19 cellular contexts compared by ENCODE assay signal in genomic region chr14:23171251-23171975, GRCh38. TPM values are rescaled to one million over a fixed set of nuclear protein-coding genes. Genes with fewer than 3 reads are reported as not detected.
DNase-seq lines count a peak whose midpoint lies in the region; ATAC-seq lines count a peak whose summit lies in the region.
"Had no signal": no experiment of that assay in that cellular context is flagged by ENCODE, and none has a peak within 500 bp of the region (broad histone marks: within the 10 kb centered on the region; RNA-seq: fewer than 3 reads in every experiment).

No MANE protein-coding gene starts in this region.

- ATAC-seq in GM21576 (IDR thresholded peaks at IDR 0.05; ENCODE audit: unreplicated experiment): no peak
- ATAC-seq: GM23338, T-helper 17 cell had no signal

- DNase-seq in M059J (ENCODE audit: low read depth) (peak; percentile 42), caudate nucleus (lab: John Stamatoyannopoulos, UW) (no peak), HUDEP-2 (lab: John Stamatoyannopoulos, UW; ENCODE audit: unreplicated experiment in 76 of 76) (no peak), ACHN (no peak)
- DNase-seq in stimulated activated CD4-positive, alpha-beta T cell treated with anti-CD3 and anti-CD28 coated beads, Interleukin-4, amount 100 ng/mL, for 4 hours: no peak
- DNase-seq: activated CD4-positive, alpha-beta T cell treated with anti-CD3 and anti-CD28 coated beads for 48 hours; activated T-cell treated with anti-CD3 and anti-CD28 coated beads, Interleukin-2, amount 50 U/mL, for 24 hours; NCI-H1694 treated with DMSO at 0.1 percent for 48 hours; NCI-H526; stimulated activated CD4-positive, alpha-beta T cell treated with anti-CD3 and anti-CD28 coated beads, Interleukin-2, amount 100 ng/mL, for 48 hours; T-helper 17 cell had no signal

- no peaks in the 10 kb centered on the region for H3K36me3 ChIP-seq in mesodermal cell (ENCODE audit: control insufficient read depth, insufficient read depth, low read length)
- H3K36me3 ChIP-seq: adrenal gland had no signal

- no peak overlapping the region for H3K4me3 ChIP-seq in mesodermal cell (ENCODE audit: extremely low read depth, insufficient read depth, low read length, poor library complexity, severe bottlenecking)
- H3K4me3 ChIP-seq: adrenal gland, GM23338 had no signal

- peak overlapping the region; percentile 3 for H3K27ac ChIP-seq in caudate nucleus (ENCODE audit: low read depth, low read length)
- H3K27ac ChIP-seq in mesodermal cell (ENCODE audit: low read depth, low read length, severe bottlenecking): peak overlapping the region; percentile 43
- H3K27ac ChIP-seq: KMS-11 had no signal

- H3K9me3 ChIP-seq in mesodermal cell (ENCODE audit: control insufficient read depth, low read length): no peaks in the 10 kb centered on the region
- H3K9me3 ChIP-seq: adrenal gland had no signal

- in situ Hi-C loops in ACHN (cut with HindIII; ENCODE audit: low pct_ligation_motif_present, low pct_unique_long_range_greater_than_20kb, low sequenced_read_pairs): no loop called here

- WGBS in mesodermal cell (ENCODE audit: insufficient coverage in 2 of 2), 2 experiments: 77 to 82% methylated on average over 6 to 7 of the region's 7 CpGs

- peaks cover 14% of the 10 kb centered on the region for H3K4me1 ChIP-seq in mesodermal cell (ENCODE audit: control insufficient read depth, insufficient read depth, low read length, poor library complexity, severe bottlenecking)

RNA-seq across cellular contexts. Expression of gene SLC7A8, which starts 12.0 kb away (rescaled TPM):
- 3.0 and 4.0 TPM in 2 replicates for total RNA-seq in M059J (2014; rRNA removed; shearing (Covaris generic))
- polyA plus RNA-seq in mesodermal cell (2013, experiment 1 of 2): 36.1 TPM
- polyA plus RNA-seq in mesodermal cell (2013, experiment 2 of 2): 31.8 TPM

RNA-seq across cellular contexts. Expression of gene CEBPE, which starts 52.4 kb away (rescaled TPM):
- not detected in 2 replicates for total RNA-seq in M059J (2014; rRNA removed; shearing (Covaris generic))
- not detected for polyA plus RNA-seq in mesodermal cell (2013, experiment 1 of 2)
- not detected for polyA plus RNA-seq in mesodermal cell (2013, experiment 2 of 2)
- total RNA-seq: dermis microvascular lymphatic vessel endothelial cell, GM23338, pulmonary artery endothelial cell, urinary bladder had no signal
- polyA plus RNA-seq: GM23338 had no signal
